8 cellular contexts compared by ENCODE assay signal in the genomic region with DNA sequence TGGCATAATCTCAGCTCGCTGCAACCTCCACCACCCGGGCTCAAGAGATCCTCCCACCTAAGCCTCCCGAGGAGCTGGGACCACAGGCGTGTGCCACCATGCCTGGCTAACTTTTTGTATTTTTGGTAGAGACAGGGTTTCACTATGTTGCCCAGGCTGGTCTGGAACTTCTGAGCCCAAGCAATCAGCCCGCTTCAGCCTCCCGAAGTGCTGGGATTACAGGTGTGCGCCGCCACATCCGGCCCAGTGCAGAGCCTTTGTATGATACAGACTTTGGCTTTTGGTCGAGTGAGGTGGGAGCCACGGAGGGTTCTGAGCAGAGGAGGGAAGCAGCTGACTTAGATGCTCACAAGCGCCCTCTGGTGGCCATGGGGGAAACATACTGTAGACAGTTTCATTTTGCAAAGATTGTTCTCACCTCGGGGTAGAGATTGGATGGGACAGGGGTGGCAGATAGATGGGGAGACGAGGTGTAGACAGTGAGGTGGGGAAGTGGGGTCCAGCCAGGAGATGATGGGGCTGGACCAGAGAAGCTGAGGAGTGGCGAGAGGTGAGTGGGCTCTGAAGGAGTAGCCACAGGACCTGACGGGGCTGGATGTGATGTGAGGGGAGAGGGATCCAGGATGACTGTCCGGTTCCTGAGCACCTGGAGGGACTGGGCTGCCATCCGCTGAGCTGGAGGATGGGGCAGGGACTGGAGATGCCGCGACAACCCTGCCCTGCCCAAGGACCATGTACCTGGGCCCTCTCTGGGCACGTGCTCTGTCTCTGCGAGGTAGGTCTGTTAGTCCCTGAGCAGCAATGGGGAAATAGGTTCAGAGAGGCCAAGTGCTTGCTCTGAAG.
A peak's percentile ranks its signal among the peaks of the same experiment; 100 is the strongest.
DNase-seq lines count a peak whose midpoint lies in the region; ATAC-seq and TF ChIP-seq lines count a peak whose summit lies in the region.
"Not testable (repeated sequence)": the region's sequence is repeated elsewhere in the genome, so short reads cannot be mapped to it uniquely, and the experiment has no call there.

No MANE protein-coding gene starts in this region.

- not testable (repeated sequence) for H3K27me3 Mint-ChIP-seq in central memory CD8-positive, alpha-beta T cell; stimulated activated naive CD8-positive, alpha-beta T cell treated with anti-CD3 and anti-CD28 coated beads, Interleukin-15, amount 100 ng/mL, for 72 hours

- H3K4me3 Mint-ChIP-seq in central memory CD8-positive, alpha-beta T cell: peak overlapping the region; percentile 6
- H3K4me3 Mint-ChIP-seq in stimulated activated naive CD8-positive, alpha-beta T cell treated with anti-CD3 and anti-CD28 coated beads, Interleukin-15, amount 100 ng/mL, for 72 hours: peak overlapping the region; percentile 38 to 64

- TF ChIP-seq CTCF in DOHH2 (IDR thresholded peaks at IDR 0.05; ENCODE audit: low read depth, low read length, poor library complexity, severe bottlenecking) (peak; percentile 78), hepatocyte (IDR thresholded peaks at IDR 0.05; ENCODE audit: poor library complexity) (peak; percentile 65), prostate gland (IDR thresholded peaks at IDR 0.05) (peak; percentile 29 to 62 (median 50))

- not testable (repeated sequence) for H3K27ac ChIP-seq in DOHH2 (ENCODE audit: low read depth, low read length); hepatocyte; prostate gland

- H3K4me1 Mint-ChIP-seq in central memory CD8-positive, alpha-beta T cell: peaks cover 29% of the 10 kb centered on the region
- H3K4me1 Mint-ChIP-seq in stimulated activated naive CD8-positive, alpha-beta T cell treated with anti-CD3 and anti-CD28 coated beads, Interleukin-15, amount 100 ng/mL, for 72 hours: peaks cover 20% of the 10 kb centered on the region

- peak; percentile 76 for ATAC-seq in central memory CD8-positive, alpha-beta T cell (replicated peaks; ENCODE audit: extremely low read depth, poor library complexity, severe bottlenecking)
- peak; percentile 79 for ATAC-seq in stimulated activated naive CD8-positive, alpha-beta T cell treated with anti-CD3 and anti-CD28 coated beads, Interleukin-15, amount 100 ng/mL, for 72 hours

- not testable (repeated sequence) for H3K9me2 ChIP-seq in DOHH2 (replicated peaks; ENCODE audit: control insufficient read depth, low read length); hepatocyte (replicated peaks; ENCODE audit: insufficient read depth)

- peaks cover 15% of the 10 kb centered on the region for H3K4me1 ChIP-seq in DOHH2 (ENCODE audit: control insufficient read depth, low read length)
- not testable (repeated sequence) for H3K4me1 ChIP-seq in hepatocyte (ENCODE audit: insufficient read depth); prostate gland (replicated peaks)

- H3F3A ChIP-seq in DOHH2 (ENCODE audit: control insufficient read depth, insufficient read depth): not testable (repeated sequence)

- H3K36me3 Mint-ChIP-seq in central memory CD8-positive, alpha-beta T cell (ENCODE audit: insufficient read depth): not testable (repeated sequence)

- H3K4me3 ChIP-seq in DOHH2 (ENCODE audit: low read length); MG63; hepatocyte; prostate gland: not testable (repeated sequence)

- H3K9me3 Mint-ChIP-seq in central memory CD8-positive, alpha-beta T cell; stimulated activated naive CD8-positive, alpha-beta T cell treated with anti-CD3 and anti-CD28 coated beads, Interleukin-15, amount 100 ng/mL, for 72 hours: not testable (repeated sequence)

- H3K4me2 ChIP-seq in DOHH2 (ENCODE audit: low read length); hepatocyte: not testable (repeated sequence)

- not testable (repeated sequence) for H3K27ac Mint-ChIP-seq in central memory CD8-positive, alpha-beta T cell (ENCODE audit: low read depth); stimulated activated naive CD8-positive, alpha-beta T cell treated with anti-CD3 and anti-CD28 coated beads, Interleukin-15, amount 100 ng/mL, for 72 hours

- peaks cover 23% of the 10 kb centered on the region for H3K36me3 ChIP-seq in DOHH2 (ENCODE audit: control insufficient read depth, low read length)
- not testable (repeated sequence) for H3K36me3 ChIP-seq in MG63; hepatocyte (replicated peaks; ENCODE audit: insufficient read depth, low read depth); prostate gland

- H3K9me3 ChIP-seq in DOHH2 (ENCODE audit: control insufficient read depth, insufficient read depth, low read length); MG63; hepatocyte (ENCODE audit: low read depth); prostate gland: not testable (repeated sequence)

- H4K20me1 ChIP-seq in DOHH2 (ENCODE audit: control insufficient read depth, insufficient read depth, low read depth, low read length) (peaks cover 23% of the 10 kb centered on the region), hepatocyte (ENCODE audit: insufficient read depth, poor library complexity, severe bottlenecking) (peaks cover 88% of the 10 kb centered on the region)

- H3K79me2 ChIP-seq in DOHH2 (ENCODE audit: control insufficient read depth, low read length): peaks cover 97% of the 10 kb centered on the region
- peaks cover 95% of the 10 kb centered on the region for H3K79me2 ChIP-seq in hepatocyte

- not testable (repeated sequence) for TF ChIP-seq POLR2A in prostate gland (IDR thresholded peaks at IDR 0.05)

- not testable (repeated sequence) for H2AFZ ChIP-seq in hepatocyte

- H3K27me3 ChIP-seq in DOHH2 (ENCODE audit: control insufficient read depth, low read length); MG63; hepatocyte; prostate gland (replicated peaks; ENCODE audit: insufficient read depth): not testable (repeated sequence)

- DNase-seq in MG63 (peak; percentile 49), SIG-M5 treated with dmso at 0.1 percent for 504 hours (lab: John Stamatoyannopoulos, UW; ENCODE audit: unreplicated experiment) (peak; percentile 28), hepatocyte (ENCODE audit: low spot score) (peak; percentile 78)
- DNase-seq in activated CD8-positive, alpha-beta memory T cell treated with anti-CD3 and anti-CD28 coated beads for 4 hours (ENCODE audit: low read depth in 2 of 2): peak; percentile 51 to 58
- peak; percentile 55 to 71 for DNase-seq in central memory CD8-positive, alpha-beta T cell (ENCODE audit: low spot score in 2 of 2)
- DNase-seq in prostate gland (ENCODE audit: low spot score): not testable (repeated sequence)
- peak; percentile 72 to 75 for DNase-seq in stimulated activated naive CD8-positive, alpha-beta T cell treated with anti-CD3 and anti-CD28 coated beads, Interleukin-15, amount 100 ng/mL, for 72 hours

- 85% methylated on average over 22 of the region's 22 CpGs for WGBS in hepatocyte (ENCODE audit: low lambda C conversion rate, missing lambda C conversion rate)
- WGBS in prostate gland: 82% methylated on average over 22 of the region's 22 CpGs

- intact Hi-C loops in prostate gland (cut with DNase I): loop anchor here (5.0 kb wide), 1 partner anchor 242 kb away; the partner anchor contains the start of gene GOSR1
